Comparison of ENCODE assay signal across 27 cellular contexts in the genomic region with DNA sequence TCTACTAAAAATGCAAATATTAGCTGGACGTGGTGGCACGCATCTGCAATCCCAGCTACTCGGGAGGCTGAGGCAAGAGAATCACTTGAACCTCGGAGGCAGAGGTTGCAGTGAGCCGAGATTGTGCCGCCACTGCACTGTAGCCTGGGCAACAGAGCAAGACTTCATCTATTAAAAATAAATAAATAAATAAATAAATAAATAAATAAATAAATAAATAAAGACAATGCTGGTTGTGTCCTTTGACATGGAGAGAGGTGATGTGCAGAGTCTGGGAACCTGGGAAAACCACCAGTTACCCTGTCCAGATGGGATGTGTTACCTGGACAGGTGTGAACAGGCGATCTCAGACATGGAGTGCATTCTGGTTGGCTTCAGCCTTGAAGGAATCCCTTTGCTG.
"Had no signal": no experiment of that assay in that cellular context is flagged by ENCODE, and none has a peak within 500 bp of the region (broad histone marks: within the 10 kb centered on the region; RNA-seq: fewer than 3 reads in every experiment).

No MANE protein-coding gene starts in this region.

- H3K27ac ChIP-seq: colonic mucosa, coronary artery, epithelial cell of prostate, esophagus muscularis mucosa, esophagus squamous epithelium, foreskin keratinocyte, gastrocnemius medialis, gastroesophageal sphincter, heart left ventricle, heart right ventricle had no signal

- H3K27me3 ChIP-seq: colonic mucosa, dorsolateral prefrontal cortex, esophagus muscularis mucosa, esophagus squamous epithelium, foreskin keratinocyte, gastrocnemius medialis, gastroesophageal sphincter, heart left ventricle, heart right ventricle had no signal

- DNase-seq: colonic mucosa; cortex of kidney; dermis blood vessel endothelial cell; dorsolateral prefrontal cortex; effector CD4-positive, alpha-beta T cell; effector CD8-positive, alpha-beta T cell; effector memory CD4-positive, alpha-beta T cell; effector memory CD8-positive, alpha-beta T cell; endodermal cell; erythroblast; esophagus squamous epithelium; foreskin keratinocyte; foreskin melanocyte; gastrocnemius medialis; glutamatergic neuron; head of caudate nucleus; heart left ventricle; heart right ventricle had no signal

- ATAC-seq: esophagus mucosa, foreskin keratinocyte, gastrocnemius medialis, gastroesophageal sphincter, heart left ventricle, heart right ventricle had no signal

- FAIRE-seq: colon, endometrium, endothelial cell of umbilical vein, frontal cortex had no signal

- H3K9me3 ChIP-seq: colonic mucosa, esophagus muscularis mucosa, esophagus squamous epithelium, gastrocnemius medialis, gastroesophageal sphincter, heart left ventricle, heart right ventricle had no signal

- H3K36me3 ChIP-seq: colonic mucosa, gastrocnemius medialis, heart left ventricle, heart right ventricle had no signal

- H3K4me3 ChIP-seq: colonic mucosa, coronary artery, dorsolateral prefrontal cortex, esophagus muscularis mucosa, esophagus squamous epithelium, gastrocnemius medialis, gastroesophageal sphincter, heart left ventricle, heart right ventricle had no signal

- H3K4me1 ChIP-seq: colonic mucosa, esophagus muscularis mucosa, esophagus squamous epithelium, foreskin keratinocyte, gastrocnemius medialis, gastroesophageal sphincter had no signal
